Comparison of ENCODE assay signal across 23 cellular contexts in genomic region chr5:88858392-88858791, GRCh38.
"Had no signal": no experiment of that assay in that cellular context is flagged by ENCODE, and none has a peak within 500 bp of the region (broad histone marks: within the 10 kb centered on the region; RNA-seq: fewer than 3 reads in every experiment).

No MANE protein-coding gene starts in this region.

- ATAC-seq: K562, SK-N-SH treated with all-trans-retinoic acid at 6 μM for 48 hours had no signal

- H3K27me3 ChIP-seq: SJCRH30 had no signal

- H3K9me3 ChIP-seq: SJCRH30 had no signal

- H3K27ac ChIP-seq: KMS-11, RWPE1, SJCRH30 had no signal

- H3K4me2 ChIP-seq: KMS-11 had no signal

- H3K27me3 Mint-ChIP-seq: IgD-negative memory B cell had no signal

- H3K9ac ChIP-seq: KMS-11 had no signal

- FAIRE-seq: HTR-8/SVneo, K562, RCC 7860 had no signal

- DNase-seq: Kasumi-1, MM.1S, NCI-H1092 treated with DMSO at 0.1 percent for 48 hours, NCI-H1436, NCI-H187, NCI-H2029, NCI-H2081 treated with DMSO at 0.1 percent for 48 hours, NCI-H2171, NCI-H226, NCI-H446, NCI-H510A, NCI-H524 treated with DMSO at 0.1 percent for 48 hours, NCI-H69, NCI-H774, SHP77 treated with DMSO at 0.1 percent for 48 hours, SJCRH30 had no signal

- H3K4me1 ChIP-seq: SJCRH30 had no signal

- H3K4me3 ChIP-seq: K562, SJCRH30 had no signal

- H3K4me3 Mint-ChIP-seq: IgD-negative memory B cell had no signal
